21 cellular contexts compared by ENCODE assay signal in genomic region chr7:154566877-154567276, GRCh38.
DNase-seq lines count a peak whose midpoint lies in the region; ATAC-seq, FAIRE-seq and TF ChIP-seq lines count a peak whose summit lies in the region.
"Had no signal": no experiment of that assay in that cellular context is flagged by ENCODE, and none has a peak within 500 bp of the region (broad histone marks: within the 10 kb centered on the region; RNA-seq: fewer than 3 reads in every experiment).

No MANE protein-coding gene starts in this region.

- no peak for ATAC-seq in GM18868 (IDR thresholded peaks at IDR 0.05; ENCODE audit: unreplicated experiment)
- ATAC-seq: activated CD8-positive, alpha-beta memory T cell treated with anti-CD3 and anti-CD28 coated beads, Interleukin-2, amount 10 ng/mL, durations not matched to agents 7 days and 5 days; gastrocnemius medialis; natural killer cell treated with Interleukin-12 subunit alpha and Interleukin-12 subunit beta and Interleukin-15 and Interleukin-18, amount 100 ng/mL, for 72 hours had no signal

- no peak overlapping the region for H3K27ac ChIP-seq in VCaP
- H3K27ac ChIP-seq: ascending aorta, colonic mucosa, gastrocnemius medialis, GM23248, right atrium auricular region had no signal

- FAIRE-seq in A204.1 (lab: Jason Lieb, UNC): peak; percentile 85

- TF ChIP-seq CTCF in LNCAP (IDR thresholded peaks at IDR 0.05): peak; percentile 33
- peak; percentile 78 for TF ChIP-seq CTCF in VCaP (conservative IDR thresholded peaks at IDR 0.05)

- peak; percentile 43 for DNase-seq in midbrain (lab: John Stamatoyannopoulos, UW)
- DNase-seq in NCI-H510A treated with DMSO at 0.1 percent for 48 hours (lab: John Stamatoyannopoulos, UW): no peak
- DNase-seq in NCI-H446 (lab: John Stamatoyannopoulos, UW): no peak
- DNase-seq in stimulated activated naive CD4-positive, alpha-beta T cell (lab: John Stamatoyannopoulos, UW): no peak
- DNase-seq: activated CD8-positive, alpha-beta memory T cell treated with anti-CD3 and anti-CD28 coated beads, Interleukin-2, amount 10 ng/mL, durations not matched to agents 7 days and 5 days; activated gamma-delta T cell; Caco-2; colonic mucosa; gastrocnemius medialis; GM23248; NCI-H2171 treated with DMSO at 0.1 percent for 48 hours; NCI-H82; Right ventricle myocardium superior; T-helper 2 cell had no signal
